Comparison of ENCODE assay signal across 15 cellular contexts in genomic region chr17:82601447-82602000, GRCh38.
"Had no signal": no experiment of that assay in that cellular context is flagged by ENCODE, and none has a peak within 500 bp of the region (broad histone marks: within the 10 kb centered on the region; RNA-seq: fewer than 3 reads in every experiment).

No MANE protein-coding gene starts in this region.

- H3K27ac ChIP-seq: body of pancreas, pancreas, WERI-Rb-1 had no signal

- H3K9me3 Mint-ChIP-seq: activated CD4-positive, alpha-beta memory T cell treated with anti-CD3 and anti-CD28 coated beads, Interleukin-2, amount 10 ng/mL, durations not matched to agents 7 days and 5 days; activated T-cell treated with anti-CD3 and anti-CD28 coated beads, Interleukin-2, amount 50 U/mL, for 4 hours; dendritic cell treated with granulocyte-macrophage colony-stimulating factor and Interleukin-4, amounts not matched to agents 40 ng/mL and 50 ng/mL, for 4 days; effector memory CD8-positive, alpha-beta T cell; naive B cell; stimulated activated memory B cell treated with anti-CD40 and anti-IgM and Interleukin-4, amounts not matched to agents 10 μg/mL and 1 μg/mL and 100 μg/mL, for 72 hours; T-helper 1 cell treated with Interleukin-12 subunit alpha and Interleukin-12 subunit beta and Interleukin-4 antibody, amounts not matched to agents 30 μg/mL and 1 μg/mL, for 36 hours had no signal

- H3K4me1 ChIP-seq: body of pancreas, pancreas had no signal

- H3K27ac Mint-ChIP-seq: activated CD4-positive, alpha-beta memory T cell treated with anti-CD3 and anti-CD28 coated beads, Interleukin-2, amount 10 ng/mL, durations not matched to agents 7 days and 5 days; dendritic cell treated with granulocyte-macrophage colony-stimulating factor and Interleukin-4, amounts not matched to agents 40 ng/mL and 50 ng/mL, for 4 days; effector memory CD8-positive, alpha-beta T cell; stimulated activated memory B cell treated with anti-CD40 and anti-IgM and Interleukin-4, amounts not matched to agents 10 μg/mL and 1 μg/mL and 100 μg/mL, for 72 hours; T-helper 1 cell treated with Interleukin-12 subunit alpha and Interleukin-12 subunit beta and Interleukin-4 antibody, amounts not matched to agents 30 μg/mL and 1 μg/mL, for 36 hours had no signal

- H3K4me3 ChIP-seq: body of pancreas, pancreas had no signal

- DNase-seq: activated CD4-positive, alpha-beta memory T cell treated with anti-CD3 and anti-CD28 coated beads, Interleukin-2, amount 10 ng/mL, durations not matched to agents 7 days and 5 days; activated CD4-positive, alpha-beta T cell treated with anti-CD3 and anti-CD28 coated beads for 4 hours; activated effector memory CD4-positive, alpha-beta T cell treated with Interleukin-2 at 50 U/mL for 16 hours; activated naive CD4-positive, alpha-beta T cell treated with anti-CD3 and anti-CD28 coated beads, Interleukin-2, amount 50 U/mL, for 16 hours; activated T-cell treated with anti-CD3 and anti-CD28 coated beads, Interleukin-2, amount 50 U/mL, for 4 hours; body of pancreas; effector memory CD8-positive, alpha-beta T cell; erythroblast; left colon; naive B cell; pancreas; WERI-Rb-1 had no signal

- H3K27me3 Mint-ChIP-seq: activated CD4-positive, alpha-beta memory T cell treated with anti-CD3 and anti-CD28 coated beads, Interleukin-2, amount 10 ng/mL, durations not matched to agents 7 days and 5 days; dendritic cell treated with granulocyte-macrophage colony-stimulating factor and Interleukin-4, amounts not matched to agents 40 ng/mL and 50 ng/mL, for 4 days; effector memory CD8-positive, alpha-beta T cell; naive B cell; stimulated activated memory B cell treated with anti-CD40 and anti-IgM and Interleukin-4, amounts not matched to agents 10 μg/mL and 1 μg/mL and 100 μg/mL, for 72 hours had no signal

- H3K27me3 ChIP-seq: body of pancreas, pancreas had no signal

- H3K4me3 Mint-ChIP-seq: activated CD4-positive, alpha-beta memory T cell treated with anti-CD3 and anti-CD28 coated beads, Interleukin-2, amount 10 ng/mL, durations not matched to agents 7 days and 5 days; activated T-cell treated with anti-CD3 and anti-CD28 coated beads, Interleukin-2, amount 50 U/mL, for 4 hours; dendritic cell treated with granulocyte-macrophage colony-stimulating factor and Interleukin-4, amounts not matched to agents 40 ng/mL and 50 ng/mL, for 4 days; effector memory CD8-positive, alpha-beta T cell; naive B cell; stimulated activated memory B cell treated with anti-CD40 and anti-IgM and Interleukin-4, amounts not matched to agents 10 μg/mL and 1 μg/mL and 100 μg/mL, for 72 hours; T-helper 1 cell treated with Interleukin-12 subunit alpha and Interleukin-12 subunit beta and Interleukin-4 antibody, amounts not matched to agents 30 μg/mL and 1 μg/mL, for 36 hours had no signal

- ATAC-seq: activated T-cell treated with anti-CD3 and anti-CD28 coated beads, Interleukin-2, amount 50 U/mL, for 4 hours; body of pancreas; effector memory CD8-positive, alpha-beta T cell; left colon; pancreas; stimulated activated memory B cell treated with anti-CD40 and anti-IgM and Interleukin-4, amounts not matched to agents 10 μg/mL and 1 μg/mL and 100 μg/mL, for 72 hours had no signal

- H3K9me3 ChIP-seq: body of pancreas, pancreas had no signal
